8 cellular contexts compared by ENCODE assay signal in genomic region chr17:19977360-19978205, GRCh38. TPM values are rescaled to one million over a fixed set of nuclear protein-coding genes. Genes with fewer than 3 reads are reported as not detected.
DNase-seq lines count a peak whose midpoint lies in the region; ATAC-seq and TF ChIP-seq lines count a peak whose summit lies in the region.

Gene AKAP10, minus strand, starts transcription at chr17:19977828. Its CDS starts 149 bp downstream, at chr17:19977679.

- H3K27me3 Mint-ChIP-seq in activated CD8-positive, alpha-beta memory T cell treated with anti-CD3 and anti-CD28 coated beads, Interleukin-2, amount 10 ng/mL, durations not matched to agents 7 days and 5 days, result no peaks in the 10 kb centered on the region
- no peaks in the 10 kb centered on the region for H3K27me3 Mint-ChIP-seq in mesothelial cell of epicardium (ENCODE audit: low read depth)

- TF ChIP-seq CTCF in mesothelial cell of epicardium (IDR thresholded peaks at IDR 0.05; ENCODE audit: unreplicated experiment), result no peak

- H3K36me3 Mint-ChIP-seq in activated CD8-positive, alpha-beta memory T cell treated with anti-CD3 and anti-CD28 coated beads, Interleukin-2, amount 10 ng/mL, durations not matched to agents 7 days and 5 days, result peaks cover 30% of the 10 kb centered on the region
- H3K36me3 Mint-ChIP-seq in mesothelial cell of epicardium, result peaks cover 17% of the 10 kb centered on the region

- peaks cover 47% of the 10 kb centered on the region for H3K4me1 Mint-ChIP-seq in activated CD8-positive, alpha-beta memory T cell treated with anti-CD3 and anti-CD28 coated beads, Interleukin-2, amount 10 ng/mL, durations not matched to agents 7 days and 5 days
- H3K4me1 Mint-ChIP-seq in mesothelial cell of epicardium, result peaks cover 19% of the 10 kb centered on the region

- H3K9me3 Mint-ChIP-seq in activated CD8-positive, alpha-beta memory T cell treated with anti-CD3 and anti-CD28 coated beads, Interleukin-2, amount 10 ng/mL, durations not matched to agents 7 days and 5 days (ENCODE audit: low read depth), result no peaks in the 10 kb centered on the region
- no peaks in the 10 kb centered on the region for H3K9me3 Mint-ChIP-seq in mesothelial cell of epicardium

- peak; percentile 51 for ATAC-seq in GM19468 (IDR thresholded peaks at IDR 0.05; ENCODE audit: extremely low read depth, unreplicated experiment)
- ATAC-seq in activated CD8-positive, alpha-beta memory T cell treated with anti-CD3 and anti-CD28 coated beads, Interleukin-2, amount 10 ng/mL, durations not matched to agents 7 days and 5 days, result peak; percentile 90

- H3K27ac Mint-ChIP-seq in activated CD8-positive, alpha-beta memory T cell treated with anti-CD3 and anti-CD28 coated beads, Interleukin-2, amount 10 ng/mL, durations not matched to agents 7 days and 5 days, result peak within 1 kb of the TSS; percentile 98
- peak within 1 kb of the TSS; percentile 97 for H3K27ac Mint-ChIP-seq in mesothelial cell of epicardium

- peak within 1 kb of the TSS; percentile 94 for H3K4me3 Mint-ChIP-seq in activated CD8-positive, alpha-beta memory T cell treated with anti-CD3 and anti-CD28 coated beads, Interleukin-2, amount 10 ng/mL, durations not matched to agents 7 days and 5 days
- H3K4me3 Mint-ChIP-seq in mesothelial cell of epicardium, result peak within 1 kb of the TSS; percentile 91

- DNase-seq in COLO829 (ENCODE audit: low spot score) (peak; percentile 81), HS-5 (ENCODE audit: low read depth) (peak; percentile 49), NOMO-1 (lab: John Stamatoyannopoulos, UW; ENCODE audit: unreplicated experiment in 2 of 2) (peak; percentile 84 to 87), mesothelial cell of epicardium (ENCODE audit: low spot score in 2 of 2, unreplicated experiment in 2 of 2) (peak; percentile 78 to 90)
- DNase-seq in activated CD8-positive, alpha-beta memory T cell treated with anti-CD3 and anti-CD28 coated beads, Interleukin-2, amount 10 ng/mL, durations not matched to agents 7 days and 5 days, result peak; percentile 96
- peak; percentile 92 for DNase-seq in stimulated activated CD8-positive, alpha-beta memory T cell treated with anti-CD3 and anti-CD28 coated beads, Interleukin-15, amount 100 ng/mL, for 48 hours (ENCODE audit: low read depth in 2 of 2)

- in situ Hi-C loops in endometrial microvascular endothelial cells (cut with HindIII; ENCODE audit: inconsistent ontology term, low pct_unique_long_range_greater_than_20kb, low sequenced_read_pairs), result no loop called here

- CTCF ChIA-PET in activated CD8-positive, alpha-beta memory T cell treated with anti-CD3 and anti-CD28 coated beads, Interleukin-2, amount 10 ng/mL, durations not matched to agents 7 days and 5 days (lab: Charles Lee), result interaction anchor here (1.1 to 3.3 kb wide), 9 partner anchors 11 to 614 kb away, joined by 3 to 17 read pairs (median 4); partner anchors contain the start of gene SPECC1

RNA-seq across cellular contexts. Expression of gene AKAP10, which starts in this region (rescaled TPM):
- 10 to 100 TPM; 34.3 to 44.6 TPM for total RNA-seq in activated CD8-positive, alpha-beta memory T cell treated with anti-CD3 and anti-CD28 coated beads, Interleukin-2, amount 10 ng/mL, durations not matched to agents 7 days and 5 days
- 18.8 TPM for total RNA-seq in endometrial microvascular endothelial cells (ENCODE audit: inconsistent ontology term)
- 39.0 to 40.1 TPM (median 39.6 TPM) in 3 replicates for total RNA-seq in mesothelial cell of epicardium

Comparison
In these comparisons a context has a peak if more than half of its experiments do, and no peak if none do; other contexts are left out.
1. Peak in every context shown above with its lines: DNase-seq and ATAC-seq.